21 cellular contexts compared by ENCODE assay signal in the genomic region with DNA sequence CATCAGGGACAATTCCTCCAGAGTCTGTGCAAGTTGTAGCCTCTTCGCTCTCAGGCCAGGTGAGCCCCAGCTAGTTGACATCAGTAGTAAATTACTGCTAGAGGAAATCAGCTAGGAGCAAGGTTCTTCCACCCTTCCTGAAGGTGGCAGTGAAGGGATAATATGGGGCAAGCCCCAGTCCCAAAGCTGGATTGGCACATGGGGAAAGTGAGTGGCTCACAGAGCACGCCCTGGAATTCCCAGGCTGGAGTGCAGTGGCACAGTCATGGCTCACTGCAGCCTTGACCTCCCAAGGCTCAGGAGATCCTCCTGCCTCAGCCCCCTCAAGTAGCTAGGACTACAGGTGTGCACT.
"Had no signal": no experiment of that assay in that cellular context is flagged by ENCODE, and none has a peak within 500 bp of the region (broad histone marks: within the 10 kb centered on the region; RNA-seq: fewer than 3 reads in every experiment).

No MANE protein-coding gene starts in this region.

- H2AFZ ChIP-seq: hepatocyte had no signal

- H3K4me3 ChIP-seq: colonic mucosa, esophagus squamous epithelium, hepatocyte, tibial artery had no signal

- H3K27ac ChIP-seq: colonic mucosa, esophagus squamous epithelium, hepatocyte, tibial artery had no signal

- H3K4me2 ChIP-seq: hepatocyte had no signal

- H3K9me3 ChIP-seq: colonic mucosa, esophagus squamous epithelium, tibial artery had no signal

- H3K36me3 ChIP-seq: colonic mucosa, esophagus squamous epithelium, tibial artery had no signal

- H3K27me3 ChIP-seq: colonic mucosa, esophagus squamous epithelium, hepatocyte, tibial artery had no signal

- FAIRE-seq: endometrium, islet of Langerhans had no signal

- H3K4me1 ChIP-seq: colonic mucosa, esophagus squamous epithelium had no signal

- ATAC-seq: activated CD8-positive, alpha-beta T cell treated with anti-CD3 and anti-CD28 coated beads for 36 hours; activated naive CD4-positive, alpha-beta T cell treated with anti-CD3 and anti-CD28 coated beads, Interleukin-2, amount 50 U/mL, for 72 hours; activated T-cell treated with anti-CD3 and anti-CD28 coated beads, Interleukin-2, amount 50 U/mL, for 72 hours; SK-N-SH treated with all-trans-retinoic acid at 6 μM for 48 hours; stimulated activated naive CD8-positive, alpha-beta T cell treated with anti-CD3 and anti-CD28 coated beads, Interleukin-15, Interleukin-2, amounts not matched to agents 100 U/mL and 50 U/mL, for 24 hours had no signal

- DNase-seq: activated CD4-positive, alpha-beta T cell treated with anti-CD3 and anti-CD28 coated beads for 48 hours; activated CD4-positive, CD25-positive, alpha-beta regulatory T cell; activated CD8-positive, alpha-beta T cell treated with anti-CD3 and anti-CD28 coated beads for 36 hours; activated effector memory CD4-positive, alpha-beta T cell treated with anti-CD3 and anti-CD28 coated beads, Interleukin-2, amount 50 U/mL, for 16 hours; activated T-cell treated with anti-CD3 and anti-CD28 coated beads, Interleukin-2, amount 50 U/mL, for 72 hours; amniotic stem cell; colonic mucosa; esophagus squamous epithelium; midbrain; nephron progenitor cell; nucleus accumbens; stimulated activated naive CD8-positive, alpha-beta T cell treated with anti-CD3 and anti-CD28 coated beads, Interleukin-15, Interleukin-2, amounts not matched to agents 100 U/mL and 50 U/mL, for 24 hours; substantia nigra; T-helper 1 cell; T1000; tibial artery had no signal

- H3K79me2 ChIP-seq: hepatocyte had no signal
